ENCODE assay signal across 26 cellular contexts in genomic region chr1:59539961-59540681, GRCh38.
"Had no signal": no experiment of that assay in that cellular context is flagged by ENCODE, and none has a peak within 500 bp of the region (broad histone marks: within the 10 kb centered on the region; RNA-seq: fewer than 3 reads in every experiment).

No MANE protein-coding gene starts in this region.

- H3K36me3 ChIP-seq: ascending aorta, cardiac muscle cell, Peyer's patch, SJCRH30, WERI-Rb-1 had no signal

- H3K4me2 ChIP-seq: KMS-11, SK-N-SH had no signal

- H3K9me2 ChIP-seq: SK-N-SH had no signal

- H3K4me1 ChIP-seq: Peyer's patch had no signal

- H3K27ac ChIP-seq: ascending aorta, cardiac muscle cell, KMS-11, Peyer's patch, RWPE1, SJCRH30 had no signal

- DNase-seq: activated CD4-positive, alpha-beta T cell treated with anti-CD3 and anti-CD28 coated beads for 4 hours; activated CD4-positive, alpha-beta T cell treated with anti-CD3 and anti-CD28 coated beads, Interleukin-2, amount 50 U/mL, for 4 hours; activated CD8-positive, alpha-beta memory T cell treated with anti-CD3 and anti-CD28 coated beads, Interleukin-2, amount 10 ng/mL, durations not matched to agents 7 days and 5 days; activated effector memory CD4-positive, alpha-beta T cell treated with Interleukin-2 at 50 U/mL for 16 hours; activated naive CD4-positive, alpha-beta T cell; activated naive CD8-positive, alpha-beta T cell treated with anti-CD3 and anti-CD28 coated beads, Interleukin-2, amount 50 U/mL, for 24 hours; activated T-cell treated with anti-CD3 and anti-CD28 coated beads, Interleukin-2, amount 50 U/mL, for 24 hours; amniotic stem cell; MM.1S; NCI-H1105; NCI-H1436; NCI-H1694 treated with DMSO at 0.1 percent for 48 hours; NCI-H510A treated with DMSO at 0.1 percent for 48 hours; NK-92 treated with Interleukin-12 subunit alpha and Interleukin-12 subunit beta, amount 100 ng/mL, for 24 hours; Peyer's patch; Right ventricle myocardium superior; SJCRH30; SK-N-SH; T-helper 1 cell; WERI-Rb-1 had no signal

- ATAC-seq: activated CD4-positive, CD25-positive, alpha-beta regulatory T cell treated with anti-CD3 and anti-CD28 coated beads, Interleukin-2, amount 50 U/mL, for 24 hours; activated CD8-positive, alpha-beta memory T cell treated with anti-CD3 and anti-CD28 coated beads, Interleukin-2, amount 10 ng/mL, durations not matched to agents 7 days and 5 days; activated naive CD4-positive, alpha-beta T cell treated with anti-CD3 and anti-CD28 coated beads, Interleukin-2, amount 50 U/mL, for 72 hours; activated naive CD8-positive, alpha-beta T cell treated with anti-CD3 and anti-CD28 coated beads, Interleukin-2, amount 50 U/mL, for 24 hours had no signal

- H3K4me3 ChIP-seq: ascending aorta, cardiac muscle cell, Peyer's patch, SJCRH30 had no signal

- H3K9ac ChIP-seq: KMS-11, SK-N-SH had no signal

- H3K9me3 ChIP-seq: ascending aorta, Peyer's patch, SK-N-SH had no signal

- H3K27me3 ChIP-seq: ascending aorta, cardiac muscle cell, Peyer's patch, SJCRH30 had no signal
